1 cellular context compared by ENCODE assay signal in genomic region chr2:52810460-52810859, GRCh38.
TF ChIP-seq lines count a peak whose summit lies in the region.

No MANE protein-coding gene starts in this region.

TF ChIP-seq in GM23338, 12 proteins besides CTCF, POLR2A, EP300 and RAD21 (continued from another document):
- TF ChIP-seq ZNF462 (CRISPR knock-in tag; IDR thresholded peaks at IDR 0.05), result no peak
